In the genomic region with DNA sequence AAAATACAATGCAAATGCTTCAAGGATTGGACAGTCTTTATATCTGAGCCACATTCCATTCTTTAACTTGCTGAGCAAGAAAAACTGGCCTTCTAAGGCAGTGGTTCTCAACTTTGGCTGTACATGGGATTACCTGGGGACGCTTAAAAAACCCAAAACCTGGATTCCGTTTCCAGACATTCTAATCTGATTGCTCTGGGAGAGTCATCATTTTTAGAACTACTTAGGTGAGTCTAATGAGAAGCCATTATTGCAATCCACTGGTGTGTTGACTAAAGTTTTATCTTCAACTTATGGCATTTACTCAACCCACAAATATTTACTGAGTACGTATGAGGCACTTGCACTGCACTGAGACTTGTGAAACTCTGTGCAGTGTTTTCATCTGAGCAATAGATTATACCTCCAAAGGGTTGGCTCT, we compare ENCODE assay signal across 20 cellular contexts.
DNase-seq lines count a peak whose midpoint lies in the region; ATAC-seq, FAIRE-seq and TF ChIP-seq lines count a peak whose summit lies in the region.
"Had no signal": no experiment of that assay in that cellular context is flagged by ENCODE, and none has a peak within 500 bp of the region (broad histone marks: within the 10 kb centered on the region; RNA-seq: fewer than 3 reads in every experiment).

No MANE protein-coding gene starts in this region.

- no peaks in the 10 kb centered on the region for H3K36me3 Mint-ChIP-seq in astrocyte (ENCODE audit: low read depth, unreplicated experiment)
- no peaks in the 10 kb centered on the region for H3K36me3 Mint-ChIP-seq in stimulated activated effector memory CD8-positive, alpha-beta T cell treated with anti-CD3 and anti-CD28 coated beads, Interleukin-12 subunit alpha, Interleukin-12 subunit beta, amount 100 ng/mL, for 72 hours
- H3K36me3 Mint-ChIP-seq: activated naive CD4-positive, alpha-beta T cell treated with anti-CD3 and anti-CD28 coated beads, Interleukin-2, amount 50 U/mL, for 24 hours; natural killer cell treated with Interleukin-12 subunit alpha and Interleukin-12 subunit beta and Interleukin-15 and Interleukin-18, amount 100 ng/mL, for 72 hours; WTC11 had no signal

- H3K27me3 ChIP-seq in astrocyte (ENCODE audit: insufficient read depth, low read length), result peaks cover 4% of the 10 kb centered on the region
- no peaks in the 10 kb centered on the region for H3K27me3 ChIP-seq in stomach
- H3K27me3 ChIP-seq in ascending aorta, result no peaks in the 10 kb centered on the region
- H3K27me3 ChIP-seq: BLaER1 treated with 17β-estradiol and CSF1 and Interleukin-3, amounts not matched to agents 10 nM and 100 nM had no signal

- H3K4me3 ChIP-seq in astrocyte (ENCODE audit: insufficient read depth, low read depth, low read length), result no peak overlapping the region
- H3K4me3 ChIP-seq in stomach, result no peak overlapping the region
- no peak overlapping the region for H3K4me3 ChIP-seq in ascending aorta
- H3K4me3 ChIP-seq: BLaER1 treated with 17β-estradiol and CSF1 and Interleukin-3, amounts not matched to agents 10 nM and 100 nM had no signal

- H3K36me3 ChIP-seq in astrocyte (ENCODE audit: insufficient read depth, low read length) (no peaks in the 10 kb centered on the region), stomach (no peaks in the 10 kb centered on the region), ascending aorta (no peaks in the 10 kb centered on the region)
- H3K36me3 ChIP-seq: BLaER1 treated with 17β-estradiol and CSF1 and Interleukin-3, amounts not matched to agents 10 nM and 100 nM had no signal

- H3K27me3 Mint-ChIP-seq in astrocyte (ENCODE audit: low read depth, unreplicated experiment), result no peaks in the 10 kb centered on the region
- H3K27me3 Mint-ChIP-seq: activated CD8-positive, alpha-beta T cell treated with anti-CD3 and anti-CD28 coated beads for 36 hours; natural killer cell treated with Interleukin-12 subunit alpha and Interleukin-12 subunit beta and Interleukin-15 and Interleukin-18, amount 100 ng/mL, for 72 hours had no signal

- no peaks in the 10 kb centered on the region for H3K79me2 ChIP-seq in astrocyte (ENCODE audit: insufficient read depth, low read length)

- no peak for ATAC-seq in stimulated activated effector memory CD8-positive, alpha-beta T cell treated with anti-CD3 and anti-CD28 coated beads, Interleukin-12 subunit alpha, Interleukin-12 subunit beta, amount 100 ng/mL, for 72 hours
- ATAC-seq: activated CD8-positive, alpha-beta T cell treated with anti-CD3 and anti-CD28 coated beads for 36 hours; natural killer cell treated with Interleukin-12 subunit alpha and Interleukin-12 subunit beta and Interleukin-15 and Interleukin-18, amount 100 ng/mL, for 72 hours; WTC11 had no signal

- no peaks in the 10 kb centered on the region for H3K9me3 Mint-ChIP-seq in astrocyte (ENCODE audit: unreplicated experiment)
- H3K9me3 Mint-ChIP-seq in stimulated activated effector memory CD8-positive, alpha-beta T cell treated with anti-CD3 and anti-CD28 coated beads, Interleukin-12 subunit alpha, Interleukin-12 subunit beta, amount 100 ng/mL, for 72 hours, result no peaks in the 10 kb centered on the region
- H3K9me3 Mint-ChIP-seq: activated CD8-positive, alpha-beta T cell treated with anti-CD3 and anti-CD28 coated beads for 36 hours; activated naive CD4-positive, alpha-beta T cell treated with anti-CD3 and anti-CD28 coated beads, Interleukin-2, amount 50 U/mL, for 24 hours; natural killer cell treated with Interleukin-12 subunit alpha and Interleukin-12 subunit beta and Interleukin-15 and Interleukin-18, amount 100 ng/mL, for 72 hours; WTC11 had no signal

- H3K27ac ChIP-seq in astrocyte (ENCODE audit: low read depth, low read length) (no peak overlapping the region), stomach (peak overlapping the region in 4 of 5 donors; percentile 10 to 68 (median 40)), ascending aorta (no peak overlapping the region)
- H3K27ac ChIP-seq: BLaER1 treated with 17β-estradiol and CSF1 and Interleukin-3, amounts not matched to agents 10 nM and 100 nM had no signal

- intact Hi-C loops in stomach (cut with DNase I; ENCODE audit: low total_unique reads), result no loop called here
- intact Hi-C loops in ascending aorta (cut with DNase I), result no loop called here

- TF ChIP-seq EP300 in stomach (IDR thresholded peaks at IDR 0.05), result no peak

- H3K9me3 ChIP-seq in astrocyte (ENCODE audit: insufficient read depth, low read depth, low read length), result no peaks in the 10 kb centered on the region
- no peaks in the 10 kb centered on the region for H3K9me3 ChIP-seq in stomach
- no peaks in the 10 kb centered on the region for H3K9me3 ChIP-seq in ascending aorta
- H3K9me3 ChIP-seq: BLaER1 treated with 17β-estradiol and CSF1 and Interleukin-3, amounts not matched to agents 10 nM and 100 nM had no signal

- no peak for TF ChIP-seq POLR2A in stomach (IDR thresholded peaks at IDR 0.05)

- peaks cover 4% of the 10 kb centered on the region for H3K4me1 Mint-ChIP-seq in astrocyte (ENCODE audit: low read depth, unreplicated experiment)
- H3K4me1 Mint-ChIP-seq in stimulated activated effector memory CD8-positive, alpha-beta T cell treated with anti-CD3 and anti-CD28 coated beads, Interleukin-12 subunit alpha, Interleukin-12 subunit beta, amount 100 ng/mL, for 72 hours, result no peaks in the 10 kb centered on the region
- H3K4me1 Mint-ChIP-seq: activated naive CD4-positive, alpha-beta T cell treated with anti-CD3 and anti-CD28 coated beads, Interleukin-2, amount 50 U/mL, for 24 hours; WTC11 had no signal

- FAIRE-seq in astrocyte (lab: Jason Lieb, UNC), result no peak
- FAIRE-seq: small intestine had no signal

- H3K4me2 ChIP-seq in astrocyte (ENCODE audit: low read length), result no peak overlapping the region
- H3K4me2 ChIP-seq: BLaER1 treated with 17β-estradiol and CSF1 and Interleukin-3, amounts not matched to agents 10 nM and 100 nM had no signal

- H2AFZ ChIP-seq in astrocyte (ENCODE audit: low read depth, low read length), result no peak overlapping the region

- H3K4me1 ChIP-seq in astrocyte (ENCODE audit: insufficient read depth, low read length) (no peaks in the 10 kb centered on the region), stomach (peaks cover 7 to 15% (median 11%) of the 10 kb centered on the region in 4 donors), ascending aorta (no peaks in the 10 kb centered on the region)
- H3K4me1 ChIP-seq: BLaER1 treated with 17β-estradiol and CSF1 and Interleukin-3, amounts not matched to agents 10 nM and 100 nM had no signal

- TF ChIP-seq CTCF in astrocyte (IDR thresholded peaks at IDR 0.05; ENCODE audit: insufficient read depth, low read depth, low read length), result no peak
- TF ChIP-seq CTCF in stomach (IDR thresholded peaks at IDR 0.05), result no peak
- no peak for TF ChIP-seq CTCF in ascending aorta (IDR thresholded peaks at IDR 0.05)

- 38 to 52% (median 42%) methylated on average over 3 of the region's 3 CpGs for WGBS in stomach, 5 donors

- H4K20me1 ChIP-seq in astrocyte (ENCODE audit: insufficient read depth, low read length), result no peaks in the 10 kb centered on the region
- H4K20me1 ChIP-seq: BLaER1 treated with 17β-estradiol and CSF1 and Interleukin-3, amounts not matched to agents 10 nM and 100 nM had no signal

- no peak overlapping the region for H3K4me3 Mint-ChIP-seq in astrocyte (ENCODE audit: unreplicated experiment)
- H3K4me3 Mint-ChIP-seq in stimulated activated effector memory CD8-positive, alpha-beta T cell treated with anti-CD3 and anti-CD28 coated beads, Interleukin-12 subunit alpha, Interleukin-12 subunit beta, amount 100 ng/mL, for 72 hours, result no peak overlapping the region
- H3K4me3 Mint-ChIP-seq: activated CD8-positive, alpha-beta T cell treated with anti-CD3 and anti-CD28 coated beads for 36 hours; activated naive CD4-positive, alpha-beta T cell treated with anti-CD3 and anti-CD28 coated beads, Interleukin-2, amount 50 U/mL, for 24 hours; natural killer cell treated with Interleukin-12 subunit alpha and Interleukin-12 subunit beta and Interleukin-15 and Interleukin-18, amount 100 ng/mL, for 72 hours; WTC11 had no signal

- H3K9ac ChIP-seq in astrocyte (ENCODE audit: low read length), result no peak overlapping the region
- H3K9ac ChIP-seq: BLaER1 treated with 17β-estradiol and CSF1 and Interleukin-3, amounts not matched to agents 10 nM and 100 nM had no signal

- no peak overlapping the region for H3K27ac Mint-ChIP-seq in astrocyte (ENCODE audit: unreplicated experiment)
- no peak overlapping the region for H3K27ac Mint-ChIP-seq in stimulated activated effector memory CD8-positive, alpha-beta T cell treated with anti-CD3 and anti-CD28 coated beads, Interleukin-12 subunit alpha, Interleukin-12 subunit beta, amount 100 ng/mL, for 72 hours
- H3K27ac Mint-ChIP-seq: activated CD8-positive, alpha-beta T cell treated with anti-CD3 and anti-CD28 coated beads for 36 hours; activated naive CD4-positive, alpha-beta T cell treated with anti-CD3 and anti-CD28 coated beads, Interleukin-2, amount 50 U/mL, for 24 hours; natural killer cell treated with Interleukin-12 subunit alpha and Interleukin-12 subunit beta and Interleukin-15 and Interleukin-18, amount 100 ng/mL, for 72 hours; WTC11 had no signal

- DNase-seq in HT-29 (ENCODE audit: low spot score) (peak; percentile 74), astrocyte (ENCODE audit: low read depth) (peak; percentile 86), iris pigment epithelial cell (ENCODE audit: low read depth) (peak; percentile 19), stomach (no peak), DMS 273 treated with DMSO at 0.1 percent for 48 hours (lab: John Stamatoyannopoulos, UW) (no peak), ascending aorta (ENCODE audit: low spot score in 2 of 2) (no peak)
- no peak for DNase-seq in stimulated activated effector memory CD8-positive, alpha-beta T cell treated with anti-CD3 and anti-CD28 coated beads, Interleukin-12 subunit alpha, Interleukin-12 subunit beta, amount 100 ng/mL, for 72 hours (ENCODE audit: low spot score in 2 of 2)
- DNase-seq: activated CD8-positive, alpha-beta T cell treated with anti-CD3 and anti-CD28 coated beads for 36 hours; activated T-cell treated with anti-CD3 and anti-CD28 coated beads, Interleukin-2, amount 50 U/mL, for 48 hours; erythroblast; mesendoderm; MM.1S; NCI-H446 treated with DMSO at 0.1 percent for 48 hours; small intestine; stimulated activated CD4-positive, alpha-beta T cell treated with anti-CD3 and anti-CD28 coated beads, Interleukin-4, amount 100 ng/mL, for 4 hours; T-helper 1 cell had no signal

Comparison
In these comparisons a context has a peak if more than half of its experiments do, and no peak if none do; other contexts are left out.
1. DNase-seq: peak in HT-29 (single experiment), astrocyte (single experiment) and iris pigment epithelial cell (single experiment); none in stomach (single experiment), stimulated activated effector memory CD8-positive, alpha-beta T cell treated with anti-CD3 and anti-CD28 coated beads, Interleukin-12 subunit alpha, Interleukin-12 subunit beta, amount 100 ng/mL, for 72 hours (0 of 2), DMS 273 treated with DMSO at 0.1 percent for 48 hours (single experiment) and ascending aorta (0 of 2).
2. H3K27ac ChIP-seq: peak in stomach (4 of 5); none in astrocyte (single experiment) and ascending aorta (0 of 2).